In the genomic region with DNA sequence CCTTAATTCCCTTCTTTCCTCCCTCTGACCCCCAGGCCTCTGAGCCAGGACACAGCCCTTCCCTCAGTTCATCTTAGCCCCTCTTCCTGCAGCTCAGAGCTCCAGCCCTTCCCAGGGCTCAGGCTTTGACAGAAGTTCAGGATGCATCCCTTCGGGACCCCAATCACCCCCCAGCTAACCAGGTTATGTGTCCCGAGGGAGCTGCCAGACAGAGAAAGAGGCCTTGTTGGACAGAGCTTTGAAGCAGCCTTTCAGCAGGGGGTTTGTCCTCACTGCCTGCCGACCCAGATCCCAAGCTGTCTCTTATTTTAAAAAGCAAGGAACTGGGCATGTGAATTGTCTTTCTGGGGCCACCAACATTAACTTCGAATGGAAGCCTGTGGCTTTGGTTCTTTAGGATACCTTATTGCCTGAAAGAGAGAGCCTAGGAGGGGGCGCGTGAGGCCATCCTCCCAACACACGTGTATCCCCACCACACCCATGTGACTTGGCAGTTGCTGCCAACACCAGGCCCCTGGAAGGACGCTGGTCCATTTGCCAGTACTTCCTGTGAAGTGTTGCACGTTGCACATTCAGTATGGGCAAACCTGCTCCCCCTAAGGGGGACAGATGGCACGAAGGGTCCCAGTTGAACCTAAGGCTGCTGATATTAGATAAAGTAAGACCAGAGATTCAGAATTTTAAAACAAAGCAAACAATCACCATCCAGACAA, we compare ENCODE assay signal across 11 cellular contexts. TPM values are rescaled to one million over a fixed set of nuclear protein-coding genes. Genes with fewer than 3 reads are reported as not detected.
A peak's percentile ranks its signal among the peaks of the same experiment; 100 is the strongest.
DNase-seq lines count a peak whose midpoint lies in the region; ATAC-seq and TF ChIP-seq lines count a peak whose summit lies in the region.
"Had no signal": no experiment of that assay in that cellular context is flagged by ENCODE, and none has a peak within 500 bp of the region (broad histone marks: within the 10 kb centered on the region; RNA-seq: fewer than 3 reads in every experiment).

No MANE protein-coding gene starts in this region.

- no peak for TF ChIP-seq CTCF in right atrium auricular region (IDR thresholded peaks at IDR 0.05)

- DNase-seq in Right ventricle myocardium superior, result no peak
- no peak for DNase-seq in right atrium auricular region (ENCODE audit: low spot score)
- DNase-seq in T-helper 17 cell, result no peak
- peak in 2 of 3 donors; percentile 66 to 67 for DNase-seq in right cardiac atrium
- DNase-seq in superior temporal gyrus (ENCODE audit: extremely low spot score), result peak; percentile 34
- no peak for DNase-seq in activated effector memory CD4-positive, alpha-beta T cell treated with Interleukin-2 at 50 U/mL for 16 hours
- DNase-seq: foreskin melanocyte, stomach had no signal

- H3K4me3 ChIP-seq in right atrium auricular region (no peak overlapping the region), right cardiac atrium (ENCODE audit: low read length) (no peak overlapping the region)

- H3K4me1 ChIP-seq in right atrium auricular region (peaks cover 0 to 23% of the 10 kb centered on the region in 2 donors), right cardiac atrium (ENCODE audit: control insufficient read depth, insufficient read depth, low read length) (peaks cover 7% of the 10 kb centered on the region)

- peaks cover 16% of the 10 kb centered on the region for H3K4me1 Mint-ChIP-seq in T-helper 17 cell

- 47% methylated on average over 10 of the region's 10 CpGs for WGBS in right cardiac atrium

- H3K4me3 Mint-ChIP-seq in T-helper 17 cell, result peak overlapping the region; percentile 91

- no peaks in the 10 kb centered on the region for H3K9me3 ChIP-seq in right atrium auricular region
- no peaks in the 10 kb centered on the region for H3K9me3 ChIP-seq in T-helper 17 cell (ENCODE audit: control insufficient read depth, low read length, poor library complexity, severe bottlenecking)
- no peaks in the 10 kb centered on the region for H3K9me3 ChIP-seq in right cardiac atrium (ENCODE audit: control insufficient read depth, low read length)
- H3K9me3 ChIP-seq: stomach had no signal

- intact Hi-C loops in Right ventricle myocardium superior (cut with DNase I) (loop anchor here (5.0 kb wide), 1 partner anchor 40 kb away; a partner anchor contains a TSS), right cardiac atrium (cut with DNase I) (no loop called here)

- ATAC-seq in Right ventricle myocardium superior (ENCODE audit: poor library complexity) (peak; percentile 10), T-helper 17 cell (no peak), right cardiac atrium (no peak), HG03139 (IDR thresholded peaks at IDR 0.05; ENCODE audit: unreplicated experiment) (no peak), HG02571 (IDR thresholded peaks at IDR 0.05; ENCODE audit: unreplicated experiment) (no peak)

- peaks cover 4% of the 10 kb centered on the region for H3K36me3 Mint-ChIP-seq in T-helper 17 cell (ENCODE audit: low read depth)

- no peak overlapping the region for H3K27ac Mint-ChIP-seq in T-helper 17 cell

- H3K27ac ChIP-seq in right atrium auricular region, result no peak overlapping the region
- no peak overlapping the region for H3K27ac ChIP-seq in right cardiac atrium (ENCODE audit: low read length)

- H3K36me3 ChIP-seq in right atrium auricular region, result no peaks in the 10 kb centered on the region

- H3K27me3 ChIP-seq in right atrium auricular region, result no peaks in the 10 kb centered on the region
- H3K27me3 ChIP-seq in right cardiac atrium (ENCODE audit: control insufficient read depth, insufficient read depth), result no peaks in the 10 kb centered on the region

- no peaks in the 10 kb centered on the region for H3K27me3 Mint-ChIP-seq in T-helper 17 cell

RNA-seq across cellular contexts. Expression of a gene that starts 0.9 kb away (rescaled TPM):
- 5.2 TPM for total RNA-seq in Right ventricle myocardium superior
- 1 to 10 TPM; 2.6 to 8.5 TPM for total RNA-seq in right atrium auricular region
- 1 to 10 TPM; 7.5 to 7.7 TPM for total RNA-seq in T-helper 17 cell
- 1 to 10 TPM; 2.5 to 6.9 (median 5.4) TPM for total RNA-seq in right cardiac atrium
- 5.7 TPM for polyA plus RNA-seq in right cardiac atrium

RNA-seq across cellular contexts. Expression of a gene that starts 17.0 kb away (rescaled TPM):
- not detected for total RNA-seq in Right ventricle myocardium superior
- not detected for total RNA-seq in right atrium auricular region
- not detected for total RNA-seq in T-helper 17 cell
- total RNA-seq in right cardiac atrium, result not detected
- not detected for polyA plus RNA-seq in right cardiac atrium
- total RNA-seq: pulmonary artery endothelial cell, stomach had no signal
- polyA plus RNA-seq: stomach had no signal

RNA-seq across cellular contexts. Expression of a gene that starts 37.6 kb away (rescaled TPM):
- total RNA-seq in Right ventricle myocardium superior (601 TPM), right atrium auricular region (100 to 1,000 TPM; 215 to 646 TPM), T-helper 17 cell (under 1 TPM; 0.05 TPM), right cardiac atrium (100 to 1,000 TPM; 244 to 358 (median 285) TPM)
- polyA plus RNA-seq in right cardiac atrium, result 216 TPM

RNA-seq across cellular contexts. Expression of a gene that starts 53.5 kb away (rescaled TPM):
- total RNA-seq in Right ventricle myocardium superior (165 TPM), right atrium auricular region (100 to 1,000 TPM; 190 to 286 TPM), T-helper 17 cell (10 to 100 TPM; 19.9 to 28.1 TPM), right cardiac atrium (100 to 1,000 TPM; 195 to 318 (median 234) TPM)
- 90.7 TPM for polyA plus RNA-seq in right cardiac atrium

Comparison
In these comparisons a context has a peak if more than half of its experiments do, and no peak if none do; other contexts are left out.
1. DNase-seq: peak in right cardiac atrium (2 of 3) and superior temporal gyrus (single experiment); none in Right ventricle myocardium superior (single experiment), right atrium auricular region (single experiment), T-helper 17 cell (0 of 3) and activated effector memory CD4-positive, alpha-beta T cell treated with Interleukin-2 at 50 U/mL for 16 hours (single experiment).
2. RNA of a gene that starts 37.6 kb away (total RNA-seq): 215 to 646 TPM in right atrium auricular region, 601 TPM in Right ventricle myocardium superior (single experiment) and 244 to 358 TPM in right cardiac atrium; 0.05 TPM in T-helper 17 cell; every median in the first group is over 100 times any median in the second.